Comparison of ENCODE assay signal across 16 cellular contexts in the genomic region with DNA sequence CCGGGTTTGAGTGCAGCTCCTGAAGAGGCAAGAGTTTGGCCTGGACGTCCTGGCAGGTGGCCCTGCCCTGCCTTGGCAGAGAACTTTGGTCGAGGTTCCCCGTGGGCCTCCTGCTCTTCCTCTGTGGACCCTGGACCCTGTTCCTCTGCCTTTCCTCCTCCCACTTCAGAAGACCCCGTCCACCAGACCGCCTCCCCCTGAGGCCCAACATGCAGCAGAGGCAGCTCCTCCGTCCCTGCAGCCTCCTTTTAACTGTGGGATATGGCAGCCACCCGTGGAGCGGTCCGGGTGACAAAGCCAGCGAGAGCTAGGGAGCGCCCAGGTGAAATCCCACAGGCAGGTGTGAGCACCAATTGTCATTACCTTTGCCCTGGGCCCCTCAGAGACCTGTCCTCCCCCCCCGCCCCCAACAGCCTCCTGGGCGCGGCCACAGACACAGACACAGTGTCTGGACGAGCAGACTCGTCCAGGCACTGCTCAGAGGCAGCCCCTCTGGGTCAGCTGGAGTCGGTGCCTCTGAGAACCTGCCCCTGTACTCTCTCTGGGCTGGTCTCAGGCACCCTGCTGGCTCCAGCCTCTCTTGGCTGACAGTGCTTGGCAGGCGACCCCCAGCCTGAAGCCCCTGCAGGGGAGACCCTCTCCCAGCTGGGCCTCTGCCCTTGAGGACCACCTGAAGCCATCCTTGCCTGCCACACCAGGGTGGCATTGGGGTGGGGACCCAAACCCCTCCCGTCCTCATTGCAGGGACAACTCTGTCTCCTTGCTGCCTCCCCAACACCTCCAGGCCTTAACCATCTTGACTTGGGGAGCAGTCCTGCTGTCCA. TPM values are rescaled to one million over a fixed set of nuclear protein-coding genes. Genes with fewer than 3 reads are reported as not detected.
A peak's percentile ranks its signal among the peaks of the same experiment; 100 is the strongest.
DNase-seq lines count a peak whose midpoint lies in the region; ATAC-seq, FAIRE-seq and TF ChIP-seq lines count a peak whose summit lies in the region.
"Had no signal": no experiment of that assay in that cellular context is flagged by ENCODE, and none has a peak within 500 bp of the region (broad histone marks: within the 10 kb centered on the region; RNA-seq: fewer than 3 reads in every experiment).

No MANE protein-coding gene starts in this region.

- H3K4me3 ChIP-seq in right atrium auricular region (no peak overlapping the region), small intestine (ENCODE audit: low read depth in 1 of 2, low read length in 2 of 2) (peak overlapping the region in 1 of 2 donors; percentile 18), prostate gland (no peak overlapping the region)
- H3K4me3 ChIP-seq: cardiac muscle cell, vagina had no signal

- H3K9me3 ChIP-seq in right atrium auricular region, result no peaks in the 10 kb centered on the region
- H3K9me3 ChIP-seq in small intestine (ENCODE audit: control insufficient read depth, low read depth), result no peaks in the 10 kb centered on the region
- H3K9me3 ChIP-seq in prostate gland, result no peaks in the 10 kb centered on the region
- H3K9me3 ChIP-seq: vagina had no signal

- FAIRE-seq in small intestine (lab: Jason Lieb, UNC), result no peak

- DNase-seq in Right ventricle myocardium superior, result peak; percentile 34
- DNase-seq in right atrium auricular region (ENCODE audit: low spot score), result no peak
- peak; percentile 23 for DNase-seq in NCI-H526 treated with DMSO at 0.1 percent for 48 hours (lab: John Stamatoyannopoulos, UW)
- peak; percentile 6 for DNase-seq in iPS-NIHi11 (ENCODE audit: low spot score)
- peak; percentile 97 for DNase-seq in small intestine
- DNase-seq in DMS153 (lab: John Stamatoyannopoulos, UW), result no peak
- no peak for DNase-seq in activated CD4-positive, CD25-positive, alpha-beta regulatory T cell treated with anti-CD3 and anti-CD28 coated beads, Interleukin-2, amount 50 U/mL, for 72 hours
- DNase-seq in prostate gland (ENCODE audit: low spot score), result no peak
- DNase-seq: AML-193; foreskin fibroblast; NCI-H2029; stimulated activated naive B cell treated with anti-CD40 and anti-IgM and Interleukin-4, amounts not matched to agents 10 μg/mL and 1 μg/mL and 100 μg/mL, for 72 hours had no signal

- H3K36me3 ChIP-seq in right atrium auricular region (no peaks in the 10 kb centered on the region), small intestine (ENCODE audit: control insufficient read depth in 2 of 2, insufficient read depth in 2 of 2, low read length in 2 of 2) (no peaks in the 10 kb centered on the region), prostate gland (no peaks in the 10 kb centered on the region)
- H3K36me3 ChIP-seq: cardiac muscle cell, vagina had no signal

- H3K27ac ChIP-seq in right atrium auricular region (no peak overlapping the region), small intestine (ENCODE audit: low read depth in 1 of 2, low read length in 1 of 2) (peak overlapping the region; percentile 96 to 97), prostate gland (no peak overlapping the region)
- H3K27ac ChIP-seq: cardiac muscle cell, vagina had no signal

- no peak for TF ChIP-seq POLR2A in prostate gland (IDR thresholded peaks at IDR 0.05)

- intact Hi-C loops in Right ventricle myocardium superior (cut with DNase I), result loop anchor here (5.0 kb wide), 1 partner anchor 39 kb away; no protein-coding TSS in a partner anchor
- intact Hi-C loops in prostate gland (cut with DNase I), result loop anchor here (5.0 kb wide), 2 partner anchors 39 to 239 kb away; a partner anchor contains a TSS

- peaks cover 0 to 6% of the 10 kb centered on the region in 2 donors for H3K27me3 ChIP-seq in right atrium auricular region
- H3K27me3 ChIP-seq in small intestine (ENCODE audit: control insufficient read depth in 2 of 2, insufficient read depth in 2 of 2, low read length in 2 of 2), result no peaks in the 10 kb centered on the region
- H3K27me3 ChIP-seq in prostate gland (replicated peaks; ENCODE audit: insufficient read depth), result no peaks in the 10 kb centered on the region
- H3K27me3 ChIP-seq: cardiac muscle cell had no signal

- WGBS in small intestine, 3 donors, result 18 to 53% (median 42%) methylated on average over 20 of the region's 20 CpGs
- 62% methylated on average over 20 of the region's 20 CpGs for WGBS in prostate gland

- ATAC-seq in Right ventricle myocardium superior (ENCODE audit: poor library complexity), result no peak
- ATAC-seq: activated naive CD4-positive, alpha-beta T cell treated with anti-CD3 and anti-CD28 coated beads, Interleukin-2, amount 50 U/mL, for 72 hours; stimulated activated naive B cell treated with anti-CD40 and anti-IgM and Interleukin-4, amounts not matched to agents 10 μg/mL and 1 μg/mL and 100 μg/mL, for 72 hours had no signal

- H3K4me1 ChIP-seq in right atrium auricular region (peaks cover 4 to 37% of the 10 kb centered on the region in 2 donors), small intestine (ENCODE audit: control insufficient read depth in 2 of 2, insufficient read depth in 1 of 2, low read depth in 1 of 2, low read length in 1 of 2) (peaks cover 0 to 5% of the 10 kb centered on the region in 2 donors), prostate gland (replicated peaks) (peaks cover 3% of the 10 kb centered on the region)

- TF ChIP-seq CTCF in right atrium auricular region (IDR thresholded peaks at IDR 0.05), result no peak
- no peak for TF ChIP-seq CTCF in prostate gland (IDR thresholded peaks at IDR 0.05)

RNA-seq across cellular contexts. Expression of a gene that starts 4.1 kb away (rescaled TPM):
- total RNA-seq in Right ventricle myocardium superior, result 25.5 TPM
- total RNA-seq in right atrium auricular region, result 10 to 100 TPM; 26.8 to 32.5 TPM
- polyA plus RNA-seq in small intestine, result 10 to 100 TPM in 2 of 3 donors, 1 to 10 TPM in 1; 9.5 to 20.3 (median 10.5) TPM
- 10 to 100 TPM; 46.3 to 50.3 TPM for total RNA-seq in prostate gland

RNA-seq across cellular contexts. Expression of a gene that starts 4.2 kb away (rescaled TPM):
- total RNA-seq in Right ventricle myocardium superior (0.08 TPM), right atrium auricular region (under 1 TPM; 0.11 to 0.75 TPM), prostate gland (1 to 10 TPM; 8.4 to 9.1 TPM)
- polyA plus RNA-seq in small intestine, result 100 to 1,000 TPM in 2 of 3 donors, 10 to 100 TPM in 1; 84.7 to 363 (median 279) TPM
- total RNA-seq: skeletal muscle tissue had no signal

RNA-seq across cellular contexts. Expression of a gene that starts 31.2 kb away (rescaled TPM):
- total RNA-seq in Right ventricle myocardium superior, result 38.6 TPM
- total RNA-seq in right atrium auricular region, result 10 to 100 TPM; 26.6 to 33.3 TPM
- 100 to 1,000 TPM in 2 of 3 donors, 10 to 100 TPM in 1; 96.1 to 219 (median 215) TPM for polyA plus RNA-seq in small intestine
- 10 to 100 TPM; 40.4 to 75.6 TPM for total RNA-seq in prostate gland

RNA-seq across cellular contexts. Expression of a gene that starts 52.0 kb away (rescaled TPM):
- total RNA-seq in Right ventricle myocardium superior (0.86 TPM), right atrium auricular region (1 to 10 TPM in 1 of 2 donors, under 1 TPM in 1; 0.43 to 1.0 TPM), prostate gland (10 to 100 TPM; 58.6 to 88.4 TPM)
- polyA plus RNA-seq in small intestine, result 100 to 1,000 TPM in 2 of 3 donors, 10 to 100 TPM in 1; 97.0 to 152 (median 125) TPM

Comparison
In these comparisons a context has a peak if more than half of its experiments do, and no peak if none do; other contexts are left out.
1. DNase-seq: peak in Right ventricle myocardium superior (single experiment), NCI-H526 treated with DMSO at 0.1 percent for 48 hours (single experiment), iPS-NIHi11 (single experiment) and small intestine (single experiment); none in right atrium auricular region (single experiment), DMS153 (single experiment), activated CD4-positive, CD25-positive, alpha-beta regulatory T cell treated with anti-CD3 and anti-CD28 coated beads, Interleukin-2, amount 50 U/mL, for 72 hours (single experiment) and prostate gland (single experiment).
2. H3K27ac ChIP-seq: peak in small intestine (2 of 2); none in right atrium auricular region (0 of 2) and prostate gland (0 of 2).